ENCODE assay signal across 9 cellular contexts in the genomic region with DNA sequence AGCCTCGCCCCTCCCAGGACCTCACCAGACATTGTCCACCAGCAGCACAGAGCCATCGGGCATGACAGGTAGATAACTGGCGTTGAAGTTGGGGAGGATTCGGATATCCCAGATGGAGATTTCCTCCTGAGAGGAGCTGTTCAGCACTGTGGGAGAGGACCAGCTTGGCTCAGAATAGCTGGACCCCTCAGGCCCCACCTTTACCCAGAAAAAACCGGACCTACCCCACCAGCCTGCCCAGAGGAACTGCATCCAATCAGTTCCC. TPM values are rescaled to one million over a fixed set of nuclear protein-coding genes. Genes with fewer than 3 reads are reported as not detected.
DNase-seq lines count a peak whose midpoint lies in the region; ATAC-seq, FAIRE-seq and TF ChIP-seq lines count a peak whose summit lies in the region.
"Had no signal": no experiment of that assay in that cellular context is flagged by ENCODE, and none has a peak within 500 bp of the region (broad histone marks: within the 10 kb centered on the region; RNA-seq: fewer than 3 reads in every experiment).

No MANE protein-coding gene starts in this region.

- in situ Hi-C loops in transverse colon (cut with MboI; ENCODE audit: low pct_ligation_motif_present in 1 of 4, low pct_unique_long_range_greater_than_20kb in 1 of 4, low sequenced_read_pairs in 3 of 4): no loop called here

- H3K9me3 ChIP-seq in cardiac muscle cell (ENCODE audit: low read depth) (no peaks in the 10 kb centered on the region), keratinocyte (ENCODE audit: control insufficient read depth, low read depth, low read length) (no peaks in the 10 kb centered on the region), transverse colon (no peaks in the 10 kb centered on the region)

- WGBS in transverse colon (ENCODE audit: low coverage in 1 of 2), 2 donors: 71% methylated on average over 4 of the region's 5 CpGs; no CpG with 5 or more reads in 1 of the 2 donors

- H3K4me2 ChIP-seq in keratinocyte (ENCODE audit: control insufficient read depth, extremely low read depth, insufficient read depth, low read depth, low read length): peak overlapping the region; percentile 78

- peaks cover 8% of the 10 kb centered on the region for H3K4me1 Mint-ChIP-seq in Calu3 (ENCODE audit: low read depth, unreplicated experiment)

- TF ChIP-seq POLR2A in transverse colon (IDR thresholded peaks at IDR 0.05): no peak

- no peak overlapping the region for H3K4me3 ChIP-seq in cardiac muscle cell
- peak overlapping the region in 1 of 3 experiments; percentile 63 for H3K4me3 ChIP-seq in keratinocyte (ENCODE audit: control insufficient read depth in 2 of 3, extremely low read depth in 1 of 3, insufficient read depth in 2 of 3, low read depth in 1 of 3, low read length in 3 of 3)
- H3K4me3 ChIP-seq in transverse colon: peak overlapping the region in 1 of 4 donors; percentile 92

- peaks cover 5% of the 10 kb centered on the region for H3K79me2 ChIP-seq in keratinocyte (ENCODE audit: control insufficient read depth, insufficient read depth, low read length)

- FAIRE-seq in keratinocyte (lab: Jason Lieb, UNC): no peak

- no peak for DNase-seq in cardiac muscle cell (ENCODE audit: low read depth in 1 of 2, low spot score in 1 of 2)
- DNase-seq in Right ventricle myocardium superior: no peak
- DNase-seq in activated naive CD4-positive, alpha-beta T cell treated with anti-CD3 and anti-CD28 coated beads, Interleukin-2, amount 50 U/mL, for 72 hours (ENCODE audit: low spot score in 2 of 2): no peak
- DNase-seq in keratinocyte (ENCODE audit: low read depth, low spot score): no peak
- no peak for DNase-seq in transverse colon
- no peak for DNase-seq in Calu3
- DNase-seq in NCI-H510A (lab: John Stamatoyannopoulos, UW): no peak
- DNase-seq in substantia nigra (lab: John Stamatoyannopoulos, UW): no peak
- DNase-seq: NCI-H2081 had no signal

- no peak for TF ChIP-seq CTCF in cardiac muscle cell (IDR thresholded peaks at IDR 0.05; ENCODE audit: low read depth, low read length)
- TF ChIP-seq CTCF in keratinocyte (optimal IDR thresholded peaks at IDR 0.05 in 1 of 3, IDR thresholded peaks at IDR 0.05 in 1 of 3, conservative IDR thresholded peaks at IDR 0.05 in 1 of 3; ENCODE audit: extremely low read depth in 1 of 3, insufficient read depth in 2 of 3, low read length in 3 of 3): no peak
- no peak for TF ChIP-seq CTCF in transverse colon (IDR thresholded peaks at IDR 0.05)
- TF ChIP-seq CTCF in Calu3 (IDR thresholded peaks at IDR 0.05; ENCODE audit: unreplicated experiment): no peak

- H3K27ac Mint-ChIP-seq in activated naive CD4-positive, alpha-beta T cell treated with anti-CD3 and anti-CD28 coated beads, Interleukin-2, amount 50 U/mL, for 72 hours: peak overlapping the region; percentile 85 to 90
- no peak overlapping the region for H3K27ac Mint-ChIP-seq in Calu3 (ENCODE audit: unreplicated experiment)

- H3K36me3 Mint-ChIP-seq in activated naive CD4-positive, alpha-beta T cell treated with anti-CD3 and anti-CD28 coated beads, Interleukin-2, amount 50 U/mL, for 72 hours: peaks cover 0 to 7% of the 10 kb centered on the region in 2 donors
- H3K36me3 Mint-ChIP-seq in Calu3 (ENCODE audit: insufficient read depth, unreplicated experiment): peaks cover 49% of the 10 kb centered on the region

- H3K9ac ChIP-seq in keratinocyte (ENCODE audit: control insufficient read depth, extremely low read depth, insufficient read depth, low read length): no peak overlapping the region

- H3K4me1 ChIP-seq in cardiac muscle cell (ENCODE audit: low read depth): peaks cover 6% of the 10 kb centered on the region
- peaks cover 19% of the 10 kb centered on the region for H3K4me1 ChIP-seq in keratinocyte (ENCODE audit: control insufficient read depth, extremely low read depth, insufficient read depth, low read length)
- peaks cover 24 to 66% (median 51%) of the 10 kb centered on the region in 4 donors for H3K4me1 ChIP-seq in transverse colon

- BruUV-seq in Calu3 (replicated peaks; lab: Mats Ljungman, UMichigan): no TSS peak

- no peaks in the 10 kb centered on the region for H3K27me3 ChIP-seq in cardiac muscle cell
- H3K27me3 ChIP-seq in keratinocyte (ENCODE audit: control insufficient read depth, extremely low read depth, insufficient read depth, low read length): no peaks in the 10 kb centered on the region
- no peaks in the 10 kb centered on the region for H3K27me3 ChIP-seq in transverse colon

- H3K9me1 ChIP-seq in keratinocyte (ENCODE audit: control insufficient read depth, extremely low read depth, insufficient read depth, low read length): no peaks in the 10 kb centered on the region

- H3K27me3 Mint-ChIP-seq in Calu3 (ENCODE audit: unreplicated experiment): no peaks in the 10 kb centered on the region

- H4K20me1 ChIP-seq in keratinocyte (ENCODE audit: control insufficient read depth, extremely low read depth, insufficient read depth, low read length): peaks cover 7% of the 10 kb centered on the region

- no peaks in the 10 kb centered on the region for H3K9me3 Mint-ChIP-seq in activated naive CD4-positive, alpha-beta T cell treated with anti-CD3 and anti-CD28 coated beads, Interleukin-2, amount 50 U/mL, for 72 hours
- H3K9me3 Mint-ChIP-seq in Calu3 (ENCODE audit: low read depth, unreplicated experiment): no peaks in the 10 kb centered on the region

- ATAC-seq in Right ventricle myocardium superior (ENCODE audit: poor library complexity): no peak
- ATAC-seq in activated naive CD4-positive, alpha-beta T cell treated with anti-CD3 and anti-CD28 coated beads, Interleukin-2, amount 50 U/mL, for 72 hours: no peak

- TF ChIP-seq EP300 in transverse colon (IDR thresholded peaks at IDR 0.05; ENCODE audit: low read depth): no peak

- H3K36me3 ChIP-seq in cardiac muscle cell (peaks cover 19% of the 10 kb centered on the region), keratinocyte (ENCODE audit: control insufficient read depth in 2 of 2, extremely low read depth in 1 of 2, insufficient read depth in 2 of 2, low read length in 2 of 2) (peaks cover 16 to 28% of the 10 kb centered on the region in 2 experiments), transverse colon (peaks cover 0 to 6% (median 0%) of the 10 kb centered on the region in 4 donors)

- CTCF ChIA-PET in Calu3 (lab: Charles Lee): no interaction called here

- H2AFZ ChIP-seq in keratinocyte (ENCODE audit: control insufficient read depth, low read length): no peak overlapping the region

- H3K27ac ChIP-seq in cardiac muscle cell (peak overlapping the region; percentile 57), keratinocyte (ENCODE audit: control insufficient read depth, insufficient read depth, low read length) (no peak overlapping the region), transverse colon (peak overlapping the region; percentile 79 to 91 (median 90)), substantia nigra (ENCODE audit: low read depth, low read length, poor library complexity, severe bottlenecking) (no peak overlapping the region)

- intact Hi-C loops in Right ventricle myocardium superior (cut with DNase I) (no loop called here), transverse colon (cut with DNase I; ENCODE audit: low total_unique reads) (no loop called here), Calu3 (cut with micrococcal nuclease; ENCODE audit: unreplicated experiment) (no loop called here)

- dilution Hi-C loops in keratinocyte (cut with MboI; ENCODE audit: extremely low pct_ligation_motif_present, low sequenced_read_pairs): no loop called here

- H3K4me3 Mint-ChIP-seq in Calu3 (ENCODE audit: low read depth, unreplicated experiment): no peak overlapping the region

RNA-seq across cellular contexts. Expression of gene TRAPPC14, which starts 1.5 kb away (rescaled TPM):
- 14.2 and 22.7 TPM in 2 replicates for total RNA-seq in cardiac muscle cell
- polyA plus RNA-seq in cardiac muscle cell: 10.4 and 25.0 TPM in 2 replicates
- 7.5 TPM for total RNA-seq in Right ventricle myocardium superior
- 10 to 100 TPM; 17.1 to 32.8 TPM for total RNA-seq in activated naive CD4-positive, alpha-beta T cell treated with anti-CD3 and anti-CD28 coated beads, Interleukin-2, amount 50 U/mL, for 72 hours
- polyA plus RNA-seq in keratinocyte: 3.1 to 4.7 TPM (median 4.4 TPM) in 3 replicates
- 1.3 TPM for polyA plus RNA-seq in keratinocyte (2011; ENCODE audit: low read depth)
- polyA plus RNA-seq in keratinocyte (2011; cell fraction: cytosol; rRNA removed): 2.7 and 5.3 TPM in 2 replicates
- 26.4 and 35.9 TPM in 2 replicates for polyA plus RNA-seq in keratinocyte (2011; cell fraction: nucleus; rRNA removed)
- polyA plus RNA-seq in keratinocyte (2012; ENCODE audit: low replicate concordance): 11.9 and 13.0 TPM in 2 replicates
- 4.6 to 13.4 TPM (median 9.9 TPM) in 3 replicates for polyA minus RNA-seq in keratinocyte
- polyA minus RNA-seq in keratinocyte (2011; cell fraction: cytosol; rRNA and poly(A)+ RNA removed): 8.4 TPM
- polyA minus RNA-seq in keratinocyte (2011; cell fraction: nucleus; rRNA and poly(A)+ RNA removed): 6.6 and 7.8 TPM in 2 replicates
- 100 to 1,000 TPM in 1 of 4 donors, 10 to 100 TPM in 3; 43.5 to 111 (median 51.2) TPM for total RNA-seq in transverse colon
- total RNA-seq in Calu3 (2022): 17.4 and 17.5 TPM in 2 replicates

RNA-seq across cellular contexts. Expression of gene LAMTOR4, which starts 8.3 kb away (rescaled TPM):
- total RNA-seq in cardiac muscle cell: 193 and 199 TPM in 2 replicates
- 258 and 280 TPM in 2 replicates for polyA plus RNA-seq in cardiac muscle cell
- total RNA-seq in Right ventricle myocardium superior: 121 TPM
- 100 to 1,000 TPM; 147 to 153 TPM for total RNA-seq in activated naive CD4-positive, alpha-beta T cell treated with anti-CD3 and anti-CD28 coated beads, Interleukin-2, amount 50 U/mL, for 72 hours
- 99.2 to 151 TPM (median 115 TPM) in 3 replicates for polyA plus RNA-seq in keratinocyte
- 74.8 TPM for polyA plus RNA-seq in keratinocyte (2011; ENCODE audit: low read depth)
- 84.7 and 167 TPM in 2 replicates for polyA plus RNA-seq in keratinocyte (2011; cell fraction: cytosol; rRNA removed)
- polyA plus RNA-seq in keratinocyte (2011; cell fraction: nucleus; rRNA removed): 70.4 and 74.9 TPM in 2 replicates
- polyA plus RNA-seq in keratinocyte (2012; ENCODE audit: low replicate concordance): 118 and 134 TPM in 2 replicates
- polyA minus RNA-seq in keratinocyte: 34.6 to 63.0 TPM (median 48.9 TPM) in 3 replicates
- polyA minus RNA-seq in keratinocyte (2011; cell fraction: cytosol; rRNA and poly(A)+ RNA removed): 46.8 TPM
- 5.4 and 9.7 TPM in 2 replicates for polyA minus RNA-seq in keratinocyte (2011; cell fraction: nucleus; rRNA and poly(A)+ RNA removed)
- total RNA-seq in transverse colon: 100 to 1,000 TPM; 105 to 403 (median 256) TPM
- 43.6 and 56.6 TPM in 2 replicates for total RNA-seq in Calu3 (2022)

RNA-seq across cellular contexts. Expression of gene GAL3ST4, which starts 11.4 kb away (rescaled TPM):
- 2.0 and 5.0 TPM in 2 replicates for total RNA-seq in cardiac muscle cell
- 3.8 and 5.0 TPM in 2 replicates for polyA plus RNA-seq in cardiac muscle cell
- total RNA-seq in Right ventricle myocardium superior: 1.7 TPM
- total RNA-seq in activated naive CD4-positive, alpha-beta T cell treated with anti-CD3 and anti-CD28 coated beads, Interleukin-2, amount 50 U/mL, for 72 hours: 10 to 100 TPM in 1 of 2 donors, 1 to 10 TPM in 1; 7.7 to 12.5 TPM
- 1.5 to 2.7 TPM (median 1.5 TPM) in 3 replicates for polyA plus RNA-seq in keratinocyte
- not detected for polyA plus RNA-seq in keratinocyte (2011; ENCODE audit: low read depth)
- polyA plus RNA-seq in keratinocyte (2011; cell fraction: cytosol; rRNA removed): 1.1 TPM in 2 replicates
- 2.4 and 2.6 TPM in 2 replicates for polyA plus RNA-seq in keratinocyte (2011; cell fraction: nucleus; rRNA removed)
- 1.0 and 1.7 TPM in 2 replicates for polyA plus RNA-seq in keratinocyte (2012; ENCODE audit: low replicate concordance)
- polyA minus RNA-seq in keratinocyte: 1.0 to 3.6 TPM (median 1.5 TPM) in 3 replicates
- 2.1 TPM for polyA minus RNA-seq in keratinocyte (2011; cell fraction: cytosol; rRNA and poly(A)+ RNA removed)
- polyA minus RNA-seq in keratinocyte (2011; cell fraction: nucleus; rRNA and poly(A)+ RNA removed): 1.2 and 1.3 TPM in 2 replicates
- total RNA-seq in transverse colon: 1 to 10 TPM in 3 of 4 donors, not detected in 1; 2.0 to 5.1 (median 3.8) TPM
- 0.14 TPM in 1 of 2 replicates, not detected in the other for total RNA-seq in Calu3 (2022)

RNA-seq across cellular contexts. Expression of gene GPC2, which starts 20.2 kb away (rescaled TPM):
- 37.4 and 47.9 TPM in 2 replicates for total RNA-seq in cardiac muscle cell
- 29.8 and 32.1 TPM in 2 replicates for polyA plus RNA-seq in cardiac muscle cell
- 0.13 TPM for total RNA-seq in Right ventricle myocardium superior
- 10 to 100 TPM in 1 of 2 donors, 1 to 10 TPM in 1; 7.0 to 18.9 TPM for total RNA-seq in activated naive CD4-positive, alpha-beta T cell treated with anti-CD3 and anti-CD28 coated beads, Interleukin-2, amount 50 U/mL, for 72 hours
- polyA plus RNA-seq in keratinocyte: 0.55 to 0.81 TPM (median 0.61 TPM) in 3 replicates
- 0.14 TPM for polyA plus RNA-seq in keratinocyte (2011; ENCODE audit: low read depth)
- polyA plus RNA-seq in keratinocyte (2011; cell fraction: cytosol; rRNA removed): 0.07 and 0.14 TPM in 2 replicates
- 4.2 and 5.5 TPM in 2 replicates for polyA plus RNA-seq in keratinocyte (2011; cell fraction: nucleus; rRNA removed)
- 0.48 and 0.71 TPM in 2 replicates for polyA plus RNA-seq in keratinocyte (2012; ENCODE audit: low replicate concordance)
- polyA minus RNA-seq in keratinocyte: 1.0 to 1.5 TPM in 2 of 3 replicates, not detected in the other
- polyA minus RNA-seq in keratinocyte (2011; cell fraction: cytosol; rRNA and poly(A)+ RNA removed): not detected
- 1.3 and 2.0 TPM in 2 replicates for polyA minus RNA-seq in keratinocyte (2011; cell fraction: nucleus; rRNA and poly(A)+ RNA removed)
- total RNA-seq in transverse colon: 10 to 100 TPM in 2 of 4 donors, 1 to 10 TPM in 1, not detected in 1; 3.5 to 17.2 (median 12.5) TPM
- total RNA-seq in Calu3 (2022): 3.2 and 3.6 TPM in 2 replicates

RNA-seq across cellular contexts. Expression of gene STAG3, which starts 20.7 kb away (rescaled TPM):
- 1.6 and 2.0 TPM in 2 replicates for total RNA-seq in cardiac muscle cell
- 5.8 and 6.8 TPM in 2 replicates for polyA plus RNA-seq in cardiac muscle cell
- 0.94 TPM for total RNA-seq in Right ventricle myocardium superior
- 10 to 100 TPM; 33.3 to 54.2 TPM for total RNA-seq in activated naive CD4-positive, alpha-beta T cell treated with anti-CD3 and anti-CD28 coated beads, Interleukin-2, amount 50 U/mL, for 72 hours
- polyA plus RNA-seq in keratinocyte: 0.10 to 0.28 TPM (median 0.15 TPM) in 3 replicates
- polyA plus RNA-seq in keratinocyte (2011; ENCODE audit: low read depth): 0.89 TPM
- polyA plus RNA-seq in keratinocyte (2011; cell fraction: cytosol; rRNA removed): 0.04 TPM in 1 of 2 replicates, not detected in the other
- polyA plus RNA-seq in keratinocyte (2011; cell fraction: nucleus; rRNA removed): 0.80 and 1.2 TPM in 2 replicates
- 0.22 and 1.0 TPM in 2 replicates for polyA plus RNA-seq in keratinocyte (2012; ENCODE audit: low replicate concordance)
- 0.03 to 0.79 TPM (median 0.38 TPM) in 3 replicates for polyA minus RNA-seq in keratinocyte
- not detected for polyA minus RNA-seq in keratinocyte (2011; cell fraction: cytosol; rRNA and poly(A)+ RNA removed)
- polyA minus RNA-seq in keratinocyte (2011; cell fraction: nucleus; rRNA and poly(A)+ RNA removed): 0.32 and 0.54 TPM in 2 replicates
- total RNA-seq in transverse colon: 1 to 10 TPM in 2 of 4 donors, under 1 TPM in 1, not detected in 1; 0.96 to 9.4 (median 2.2) TPM
- total RNA-seq in Calu3 (2022): 0.66 and 1.2 TPM in 2 replicates

Comparison
In these comparisons a context has a peak if more than half of its experiments do, and no peak if none do; other contexts are left out.
1. H3K27ac ChIP-seq: peak in cardiac muscle cell (single experiment) and transverse colon (4 of 4); none in keratinocyte (single experiment) and substantia nigra (single experiment).